Comparison of ENCODE assay signal across 8 cellular contexts in the genomic region with DNA sequence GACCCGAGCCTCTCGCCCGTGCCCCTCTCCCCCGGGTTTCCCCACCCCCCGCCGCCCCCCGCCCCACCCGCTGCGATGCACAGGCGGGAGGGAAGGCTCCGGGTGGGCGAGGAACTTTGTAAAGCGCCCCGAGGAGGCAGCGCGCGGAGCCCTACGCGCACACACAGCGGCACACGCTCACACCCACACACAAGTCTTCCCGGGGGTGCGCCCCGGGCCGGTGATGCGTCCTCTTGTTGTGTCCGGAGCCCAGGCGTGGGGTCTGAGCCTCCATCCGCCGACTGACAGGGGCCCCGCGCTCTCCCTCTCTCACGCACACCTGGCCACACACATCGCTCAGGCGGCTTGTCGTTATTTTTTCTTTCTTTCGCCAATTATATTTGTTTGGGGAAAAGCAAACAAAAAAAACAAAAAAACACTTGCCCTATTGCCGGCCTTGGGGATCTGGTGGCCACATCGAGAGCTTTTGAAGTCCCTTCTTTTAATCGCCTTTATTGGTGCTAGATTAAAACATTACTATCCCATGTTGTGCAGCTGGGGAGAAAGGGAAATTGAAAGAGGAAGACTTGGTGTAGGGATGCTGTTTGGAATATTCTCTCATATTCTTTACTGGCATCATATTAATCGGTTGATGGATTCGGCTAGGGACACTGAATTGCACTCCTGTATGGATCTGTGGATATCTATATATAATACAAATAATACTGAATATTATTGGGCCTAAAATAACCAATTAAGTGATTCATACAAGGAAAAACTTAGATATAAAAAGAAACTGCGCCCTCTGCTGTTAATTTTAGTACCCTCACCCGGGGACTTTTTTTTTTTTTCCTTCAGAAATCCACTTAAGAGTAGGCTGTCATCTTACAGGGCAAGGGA. TPM values are rescaled to one million over a fixed set of nuclear protein-coding genes. Genes with fewer than 3 reads are reported as not detected.
DNase-seq lines count a peak whose midpoint lies in the region; ATAC-seq lines count a peak whose summit lies in the region.

No MANE protein-coding gene starts in this region.

- peak; percentile 19 for DNase-seq in activated T-cell treated with anti-CD3 and anti-CD28 coated beads, Interleukin-2, amount 50 U/mL, for 1 hour
- DNase-seq in activated T-cell treated with anti-CD3 and anti-CD28 coated beads for 4 hours (no peak), NCI-H446 treated with DMSO at 0.1 percent for 48 hours (lab: John Stamatoyannopoulos, UW) (peak; percentile 93), glomerular visceral epithelial cell (ENCODE audit: extremely low spot score) (peak; percentile 76), occipital lobe (lab: John Stamatoyannopoulos, UW) (peak; percentile 22)

- peak overlapping the region; percentile 88 for H3K4me3 Mint-ChIP-seq in activated naive CD4-positive, alpha-beta T cell treated with anti-CD3 and anti-CD28 coated beads, Interleukin-2, amount 50 U/mL, for 24 hours

- no peaks in the 10 kb centered on the region for H3K9me3 Mint-ChIP-seq in activated naive CD4-positive, alpha-beta T cell treated with anti-CD3 and anti-CD28 coated beads, Interleukin-2, amount 50 U/mL, for 24 hours

- H3K27ac Mint-ChIP-seq in activated naive CD4-positive, alpha-beta T cell treated with anti-CD3 and anti-CD28 coated beads, Interleukin-2, amount 50 U/mL, for 24 hours: no peak overlapping the region

- H3K27me3 Mint-ChIP-seq in activated naive CD4-positive, alpha-beta T cell treated with anti-CD3 and anti-CD28 coated beads, Interleukin-2, amount 50 U/mL, for 24 hours: peaks cover 52% of the 10 kb centered on the region

- peaks cover 26% of the 10 kb centered on the region for H3K4me1 Mint-ChIP-seq in activated naive CD4-positive, alpha-beta T cell treated with anti-CD3 and anti-CD28 coated beads, Interleukin-2, amount 50 U/mL, for 24 hours

- H3K36me3 Mint-ChIP-seq in activated naive CD4-positive, alpha-beta T cell treated with anti-CD3 and anti-CD28 coated beads, Interleukin-2, amount 50 U/mL, for 24 hours: no peaks in the 10 kb centered on the region

- ATAC-seq in HG02981 (IDR thresholded peaks at IDR 0.05; ENCODE audit: unreplicated experiment): peak; percentile 39
- no peak for ATAC-seq in GM18519 (IDR thresholded peaks at IDR 0.05; ENCODE audit: low FRiP score, unreplicated experiment)

RNA-seq across cellular contexts. Expression of a gene that starts 0.9 kb away (rescaled TPM):
- 18.6 TPM for total RNA-seq in occipital lobe
